Comparison of ENCODE assay signal across 13 cellular contexts in the genomic region with DNA sequence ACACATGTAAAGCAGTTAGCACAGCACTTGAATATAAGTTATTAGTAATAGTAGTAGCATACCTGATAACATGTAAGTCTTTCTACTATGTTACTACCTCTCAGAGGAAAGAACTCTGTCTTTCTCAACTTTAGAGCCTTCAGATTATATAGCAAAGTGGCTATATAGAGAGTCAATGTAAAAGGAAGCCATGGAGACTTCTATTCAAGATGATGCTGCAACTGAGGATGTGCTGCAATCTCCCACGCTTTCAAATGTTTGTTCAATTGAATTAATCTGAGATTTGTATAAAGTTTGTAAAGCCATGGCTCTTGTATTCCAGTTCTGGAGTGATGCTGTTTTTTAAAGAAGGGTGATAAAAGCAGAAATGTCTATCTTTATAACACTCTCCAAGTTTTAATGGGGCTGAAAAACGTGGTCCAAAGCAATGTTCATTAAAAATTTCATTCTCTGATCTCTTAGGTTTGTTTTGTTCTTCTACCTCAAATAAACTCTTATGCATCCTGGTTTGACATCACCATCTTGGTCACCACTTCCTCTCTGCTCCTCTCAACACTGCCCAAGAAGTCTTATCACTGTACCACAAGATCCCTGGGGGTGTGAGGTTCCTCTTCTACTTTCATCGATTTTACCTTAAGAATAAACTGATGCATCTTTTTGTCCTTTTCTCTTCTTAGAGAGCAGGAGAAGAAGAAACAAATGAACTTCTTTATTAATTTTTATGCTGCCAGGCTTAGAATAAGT. TPM values are rescaled to one million over a fixed set of nuclear protein-coding genes. Genes with fewer than 3 reads are reported as not detected.
DNase-seq lines count a peak whose midpoint lies in the region; ATAC-seq and TF ChIP-seq lines count a peak whose summit lies in the region.
"Had no signal": no experiment of that assay in that cellular context is flagged by ENCODE, and none has a peak within 500 bp of the region (broad histone marks: within the 10 kb centered on the region; RNA-seq: fewer than 3 reads in every experiment).

No MANE protein-coding gene starts in this region.

- no peaks in the 10 kb centered on the region for H3K27me3 Mint-ChIP-seq in activated naive CD4-positive, alpha-beta T cell treated with anti-CD3 and anti-CD28 coated beads, Interleukin-2, amount 10 ng/mL, durations not matched to agents 7 days and 5 days
- H3K27me3 Mint-ChIP-seq in type B pancreatic cell, result no peaks in the 10 kb centered on the region

- H3K4me1 Mint-ChIP-seq in activated naive CD4-positive, alpha-beta T cell treated with anti-CD3 and anti-CD28 coated beads, Interleukin-2, amount 10 ng/mL, durations not matched to agents 7 days and 5 days, result peaks cover 52% of the 10 kb centered on the region
- H3K4me1 Mint-ChIP-seq in type B pancreatic cell (ENCODE audit: unreplicated experiment), result peaks cover 5% of the 10 kb centered on the region

- H3K4me3 Mint-ChIP-seq in activated naive CD4-positive, alpha-beta T cell treated with anti-CD3 and anti-CD28 coated beads, Interleukin-2, amount 10 ng/mL, durations not matched to agents 7 days and 5 days, result no peak overlapping the region
- H3K4me3 Mint-ChIP-seq in type B pancreatic cell, result no peak overlapping the region

- intact Hi-C loops in left ventricle myocardium superior (cut with micrococcal nuclease), result no loop called here

- H3K36me3 Mint-ChIP-seq in activated naive CD4-positive, alpha-beta T cell treated with anti-CD3 and anti-CD28 coated beads, Interleukin-2, amount 10 ng/mL, durations not matched to agents 7 days and 5 days, result no peaks in the 10 kb centered on the region
- no peaks in the 10 kb centered on the region for H3K36me3 Mint-ChIP-seq in type B pancreatic cell

- DNase-seq in activated naive CD4-positive, alpha-beta T cell treated with anti-CD3 and anti-CD28 coated beads, Interleukin-2, amount 10 ng/mL, durations not matched to agents 7 days and 5 days, result peak; percentile 28
- no peak for DNase-seq in activated naive CD4-positive, alpha-beta T cell (lab: John Stamatoyannopoulos, UW)
- peak; percentile 53 for DNase-seq in SKM-1 treated with dmso at 0.1 percent for 144 hours (lab: John Stamatoyannopoulos, UW; ENCODE audit: unreplicated experiment)
- DNase-seq in type B pancreatic cell (ENCODE audit: extremely low spot score, unreplicated experiment), result no peak
- DNase-seq in COLO829 (ENCODE audit: low spot score), result no peak
- DNase-seq in islet precursor cell, result no peak
- DNase-seq in left ventricle myocardium superior, result no peak
- DNase-seq: aorta, lower lobe of right lung, NCI-H226, T1000 had no signal

- peaks cover 8% of the 10 kb centered on the region for H3K9me3 Mint-ChIP-seq in activated naive CD4-positive, alpha-beta T cell treated with anti-CD3 and anti-CD28 coated beads, Interleukin-2, amount 10 ng/mL, durations not matched to agents 7 days and 5 days
- peaks cover 6% of the 10 kb centered on the region for H3K9me3 Mint-ChIP-seq in type B pancreatic cell

- ATAC-seq in HG02938 (IDR thresholded peaks at IDR 0.05; ENCODE audit: unreplicated experiment) (peak; percentile 87), left ventricle myocardium superior (no peak)
- ATAC-seq: lower lobe of right lung had no signal

- peak overlapping the region; percentile 63 for H3K27ac Mint-ChIP-seq in activated naive CD4-positive, alpha-beta T cell treated with anti-CD3 and anti-CD28 coated beads, Interleukin-2, amount 10 ng/mL, durations not matched to agents 7 days and 5 days
- peak overlapping the region; percentile 34 for H3K27ac Mint-ChIP-seq in type B pancreatic cell

- CTCF ChIA-PET in activated naive CD4-positive, alpha-beta T cell treated with anti-CD3 and anti-CD28 coated beads, Interleukin-2, amount 10 ng/mL, durations not matched to agents 7 days and 5 days (lab: Charles Lee), result no interaction called here

- no peak for TF ChIP-seq CTCF in type B pancreatic cell (conservative IDR thresholded peaks at IDR 0.05)

RNA-seq across cellular contexts. Expression of a gene that starts 40.6 kb away (rescaled TPM):
- total RNA-seq in type B pancreatic cell (ENCODE audit: low replicate concordance), result not detected in 2 replicates
- not detected for total RNA-seq in left ventricle myocardium superior
- total RNA-seq: aorta, HT-29, lower lobe of right lung had no signal

Comparison
In these comparisons a context has a peak if more than half of its experiments do, and no peak if none do; other contexts are left out.
1. DNase-seq: peak in activated naive CD4-positive, alpha-beta T cell treated with anti-CD3 and anti-CD28 coated beads, Interleukin-2, amount 10 ng/mL, durations not matched to agents 7 days and 5 days (single experiment) and SKM-1 treated with dmso at 0.1 percent for 144 hours (single experiment); none in activated naive CD4-positive, alpha-beta T cell (0 of 4), type B pancreatic cell (single experiment), COLO829 (single experiment), islet precursor cell (single experiment) and left ventricle myocardium superior (single experiment).